ENCODE assay signal across 14 cellular contexts in genomic region chr11:62925308-62925707, GRCh38. TPM values are rescaled to one million over a fixed set of nuclear protein-coding genes. Genes with fewer than 3 reads are reported as not detected.
DNase-seq lines count a peak whose midpoint lies in the region; ATAC-seq lines count a peak whose summit lies in the region.
"Had no signal": no experiment of that assay in that cellular context is flagged by ENCODE, and none has a peak within 500 bp of the region (broad histone marks: within the 10 kb centered on the region; RNA-seq: fewer than 3 reads in every experiment).

No MANE protein-coding gene starts in this region.

- ATAC-seq in stimulated activated effector memory CD8-positive, alpha-beta T cell treated with anti-CD3 and anti-CD28 coated beads, Interleukin-12 subunit alpha, Interleukin-12 subunit beta, amount 100 ng/mL, for 72 hours: no peak
- ATAC-seq in HG02852 (IDR thresholded peaks at IDR 0.05; ENCODE audit: unreplicated experiment): no peak

- H3K36me3 Mint-ChIP-seq in activated naive CD4-positive, alpha-beta T cell treated with anti-CD3 and anti-CD28 coated beads, Interleukin-2, amount 10 ng/mL, durations not matched to agents 7 days and 5 days: peaks cover 2% of the 10 kb centered on the region
- H3K36me3 Mint-ChIP-seq in activated naive CD4-positive, alpha-beta T cell treated with anti-CD3 and anti-CD28 coated beads for 36 hours (ENCODE audit: low read depth): no peaks in the 10 kb centered on the region
- H3K36me3 Mint-ChIP-seq in activated naive CD8-positive, alpha-beta T cell treated with anti-CD3 and anti-CD28 coated beads for 36 hours: no peaks in the 10 kb centered on the region
- H3K36me3 Mint-ChIP-seq in stimulated activated effector memory CD8-positive, alpha-beta T cell treated with anti-CD3 and anti-CD28 coated beads, Interleukin-12 subunit alpha, Interleukin-12 subunit beta, amount 100 ng/mL, for 72 hours: no peaks in the 10 kb centered on the region

- H3K27ac Mint-ChIP-seq in activated naive CD4-positive, alpha-beta T cell treated with anti-CD3 and anti-CD28 coated beads, Interleukin-2, amount 10 ng/mL, durations not matched to agents 7 days and 5 days: peak overlapping the region; percentile 55
- H3K27ac Mint-ChIP-seq in activated naive CD4-positive, alpha-beta T cell treated with anti-CD3 and anti-CD28 coated beads for 36 hours: no peak overlapping the region
- no peak overlapping the region for H3K27ac Mint-ChIP-seq in activated naive CD8-positive, alpha-beta T cell treated with anti-CD3 and anti-CD28 coated beads for 36 hours
- H3K27ac Mint-ChIP-seq in stimulated activated effector memory CD8-positive, alpha-beta T cell treated with anti-CD3 and anti-CD28 coated beads, Interleukin-12 subunit alpha, Interleukin-12 subunit beta, amount 100 ng/mL, for 72 hours: no peak overlapping the region
- H3K27ac Mint-ChIP-seq: HFFc6 had no signal

- H3K4me1 Mint-ChIP-seq in activated naive CD4-positive, alpha-beta T cell treated with anti-CD3 and anti-CD28 coated beads, Interleukin-2, amount 10 ng/mL, durations not matched to agents 7 days and 5 days: peaks cover 23% of the 10 kb centered on the region
- peaks cover 31% of the 10 kb centered on the region for H3K4me1 Mint-ChIP-seq in activated naive CD4-positive, alpha-beta T cell treated with anti-CD3 and anti-CD28 coated beads for 36 hours (ENCODE audit: low read depth)
- H3K4me1 Mint-ChIP-seq in activated naive CD8-positive, alpha-beta T cell treated with anti-CD3 and anti-CD28 coated beads for 36 hours: peaks cover 21% of the 10 kb centered on the region
- H3K4me1 Mint-ChIP-seq in stimulated activated effector memory CD8-positive, alpha-beta T cell treated with anti-CD3 and anti-CD28 coated beads, Interleukin-12 subunit alpha, Interleukin-12 subunit beta, amount 100 ng/mL, for 72 hours: peaks cover 32% of the 10 kb centered on the region

- H3K9me3 Mint-ChIP-seq in activated naive CD4-positive, alpha-beta T cell treated with anti-CD3 and anti-CD28 coated beads, Interleukin-2, amount 10 ng/mL, durations not matched to agents 7 days and 5 days: no peaks in the 10 kb centered on the region
- no peaks in the 10 kb centered on the region for H3K9me3 Mint-ChIP-seq in activated naive CD4-positive, alpha-beta T cell treated with anti-CD3 and anti-CD28 coated beads for 36 hours
- no peaks in the 10 kb centered on the region for H3K9me3 Mint-ChIP-seq in activated naive CD8-positive, alpha-beta T cell treated with anti-CD3 and anti-CD28 coated beads for 36 hours
- H3K9me3 Mint-ChIP-seq in stimulated activated effector memory CD8-positive, alpha-beta T cell treated with anti-CD3 and anti-CD28 coated beads, Interleukin-12 subunit alpha, Interleukin-12 subunit beta, amount 100 ng/mL, for 72 hours: no peaks in the 10 kb centered on the region
- H3K9me3 Mint-ChIP-seq: HFFc6 had no signal

- no peak overlapping the region for H3K4me3 Mint-ChIP-seq in activated naive CD4-positive, alpha-beta T cell treated with anti-CD3 and anti-CD28 coated beads, Interleukin-2, amount 10 ng/mL, durations not matched to agents 7 days and 5 days
- H3K4me3 Mint-ChIP-seq in activated naive CD4-positive, alpha-beta T cell treated with anti-CD3 and anti-CD28 coated beads for 36 hours: no peak overlapping the region
- peak overlapping the region; percentile 8 for H3K4me3 Mint-ChIP-seq in activated naive CD8-positive, alpha-beta T cell treated with anti-CD3 and anti-CD28 coated beads for 36 hours
- peak overlapping the region; percentile 58 for H3K4me3 Mint-ChIP-seq in stimulated activated effector memory CD8-positive, alpha-beta T cell treated with anti-CD3 and anti-CD28 coated beads, Interleukin-12 subunit alpha, Interleukin-12 subunit beta, amount 100 ng/mL, for 72 hours
- H3K4me3 Mint-ChIP-seq: HFFc6 had no signal

- intact Hi-C loops in activated naive CD4-positive, alpha-beta T cell treated with anti-CD3 and anti-CD28 coated beads for 36 hours (cut with micrococcal nuclease): no loop called here

- peaks cover 100% of the 10 kb centered on the region for H3K27me3 Mint-ChIP-seq in activated naive CD4-positive, alpha-beta T cell treated with anti-CD3 and anti-CD28 coated beads, Interleukin-2, amount 10 ng/mL, durations not matched to agents 7 days and 5 days
- peaks cover 68% of the 10 kb centered on the region for H3K27me3 Mint-ChIP-seq in activated naive CD4-positive, alpha-beta T cell treated with anti-CD3 and anti-CD28 coated beads for 36 hours (ENCODE audit: low read depth)
- peaks cover 88% of the 10 kb centered on the region for H3K27me3 Mint-ChIP-seq in activated naive CD8-positive, alpha-beta T cell treated with anti-CD3 and anti-CD28 coated beads for 36 hours

- no peak for DNase-seq in activated naive CD4-positive, alpha-beta T cell treated with anti-CD3 and anti-CD28 coated beads, Interleukin-2, amount 10 ng/mL, durations not matched to agents 7 days and 5 days
- no peak for DNase-seq in activated naive CD4-positive, alpha-beta T cell treated with anti-CD3 and anti-CD28 coated beads for 36 hours
- no peak for DNase-seq in activated naive CD8-positive, alpha-beta T cell treated with anti-CD3 and anti-CD28 coated beads for 36 hours
- DNase-seq in islet precursor cell (peak; percentile 93), COLO668 (lab: John Stamatoyannopoulos, UW; ENCODE audit: unreplicated experiment) (no peak)
- no peak for DNase-seq in stimulated activated effector memory CD8-positive, alpha-beta T cell treated with anti-CD3 and anti-CD28 coated beads, Interleukin-12 subunit alpha, Interleukin-12 subunit beta, amount 100 ng/mL, for 72 hours (ENCODE audit: low spot score in 2 of 2)
- DNase-seq in activated CD4-positive, CD25-positive, alpha-beta regulatory T cell (lab: John Stamatoyannopoulos, UW): no peak
- DNase-seq: amniotic stem cell; DND-41; effector CD4-positive, alpha-beta T cell; glutamatergic neuron; HFFc6; NCI-H187 treated with DMSO at 0.1 percent for 48 hours had no signal

- CTCF ChIA-PET in activated naive CD4-positive, alpha-beta T cell treated with anti-CD3 and anti-CD28 coated beads, Interleukin-2, amount 10 ng/mL, durations not matched to agents 7 days and 5 days (lab: Charles Lee): interaction anchor here (4.9 kb wide), 1 partner anchor 19 kb away, joined by 23 read pairs; no protein-coding TSS in a partner anchor
- CTCF ChIA-PET in activated naive CD4-positive, alpha-beta T cell treated with anti-CD3 and anti-CD28 coated beads for 36 hours (lab: Charles Lee): interaction anchor here (0.6 to 3.6 kb wide), 3 partner anchors 19 to 511 kb away, joined by 3 to 21 read pairs (median 4); no protein-coding TSS in a partner anchor

RNA-seq across cellular contexts. Expression of gene CHRM1, which starts 4.1 kb away (rescaled TPM):
- not detected for total RNA-seq in activated naive CD4-positive, alpha-beta T cell treated with anti-CD3 and anti-CD28 coated beads for 36 hours
- total RNA-seq in activated naive CD8-positive, alpha-beta T cell treated with anti-CD3 and anti-CD28 coated beads for 36 hours: not detected
- total RNA-seq: HFFc6 had no signal

RNA-seq across cellular contexts. Expression of gene SLC3A2, which starts 44.6 kb away (rescaled TPM):
- total RNA-seq in activated naive CD4-positive, alpha-beta T cell treated with anti-CD3 and anti-CD28 coated beads for 36 hours: 100 to 1,000 TPM; 419 to 472 TPM
- total RNA-seq in activated naive CD8-positive, alpha-beta T cell treated with anti-CD3 and anti-CD28 coated beads for 36 hours: 100 to 1,000 TPM; 408 to 428 TPM

RNA-seq across cellular contexts. Expression of gene SLC22A6, which starts 59.5 kb away (rescaled TPM):
- not detected for total RNA-seq in activated naive CD4-positive, alpha-beta T cell treated with anti-CD3 and anti-CD28 coated beads for 36 hours
- total RNA-seq in activated naive CD8-positive, alpha-beta T cell treated with anti-CD3 and anti-CD28 coated beads for 36 hours: not detected
- total RNA-seq: HFFc6 had no signal

Comparison
In these comparisons a context has a peak if more than half of its experiments do, and no peak if none do; other contexts are left out.
1. H3K4me3 Mint-ChIP-seq: peak in activated naive CD8-positive, alpha-beta T cell treated with anti-CD3 and anti-CD28 coated beads for 36 hours (single experiment) and stimulated activated effector memory CD8-positive, alpha-beta T cell treated with anti-CD3 and anti-CD28 coated beads, Interleukin-12 subunit alpha, Interleukin-12 subunit beta, amount 100 ng/mL, for 72 hours (single experiment); none in activated naive CD4-positive, alpha-beta T cell treated with anti-CD3 and anti-CD28 coated beads, Interleukin-2, amount 10 ng/mL, durations not matched to agents 7 days and 5 days (single experiment) and activated naive CD4-positive, alpha-beta T cell treated with anti-CD3 and anti-CD28 coated beads for 36 hours (single experiment).